ENCODE assay signal across 8 cellular contexts in the genomic region with DNA sequence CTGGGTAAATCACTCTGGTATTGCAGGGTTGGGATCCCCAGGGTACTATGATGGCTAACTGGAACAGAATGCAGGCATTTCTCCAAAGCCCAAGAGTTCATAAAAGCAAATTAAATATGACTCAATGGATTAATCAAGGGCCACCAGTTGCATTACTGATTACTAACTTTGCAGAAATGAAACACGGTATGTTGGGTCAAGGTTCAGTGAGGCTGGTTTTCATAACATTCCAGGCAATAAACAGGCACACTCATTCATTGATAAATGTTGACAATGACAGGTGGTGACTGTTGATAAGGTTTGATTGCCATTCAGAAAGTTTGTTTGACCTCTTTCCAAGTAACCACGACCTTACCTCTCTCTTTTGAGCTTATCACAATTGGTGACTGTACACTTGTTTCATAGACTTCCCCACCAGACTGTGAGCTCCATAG. TPM values are rescaled to one million over a fixed set of nuclear protein-coding genes. Genes with fewer than 3 reads are reported as not detected.
A peak's percentile ranks its signal among the peaks of the same experiment; 100 is the strongest.
DNase-seq lines count a peak whose midpoint lies in the region; ATAC-seq and TF ChIP-seq lines count a peak whose summit lies in the region.

No MANE protein-coding gene starts in this region.

- H3K27me3 Mint-ChIP-seq in glutamatergic neuron (ENCODE audit: unreplicated experiment), result peaks cover 6% of the 10 kb centered on the region

- intact Hi-C loops in Right ventricle myocardium inferior (cut with DNase I), result no loop called here

- peak overlapping the region; percentile 89 for H3K27ac Mint-ChIP-seq in glutamatergic neuron (ENCODE audit: unreplicated experiment)

- H3K9me3 Mint-ChIP-seq in glutamatergic neuron (ENCODE audit: unreplicated experiment), result peaks cover 5% of the 10 kb centered on the region

- peaks cover 0 to 28% of the 10 kb centered on the region in 2 donors for H3K4me1 ChIP-seq in right atrium auricular region

- H3K36me3 ChIP-seq in right atrium auricular region, result peaks cover 14% of the 10 kb centered on the region

- H3K27ac ChIP-seq in right atrium auricular region (peak overlapping the region; percentile 83 to 85), skin epidermis (peak overlapping the region in 20 of 21 experiments; percentile 73 to 96 (median 88))

- H3K27me3 ChIP-seq in right atrium auricular region, result no peaks in the 10 kb centered on the region

- no peaks in the 10 kb centered on the region for H3K9me3 ChIP-seq in right atrium auricular region

- peaks cover 4% of the 10 kb centered on the region for H3K4me1 Mint-ChIP-seq in glutamatergic neuron (ENCODE audit: low read depth, unreplicated experiment)

- no peak for ATAC-seq in Right ventricle myocardium inferior
- ATAC-seq in GM19463 (IDR thresholded peaks at IDR 0.05; ENCODE audit: unreplicated experiment), result no peak

- peaks cover 4% of the 10 kb centered on the region for H3K36me3 Mint-ChIP-seq in glutamatergic neuron (ENCODE audit: unreplicated experiment)

- TF ChIP-seq CTCF in right atrium auricular region (IDR thresholded peaks at IDR 0.05) (no peak), WI38 (IDR thresholded peaks at IDR 0.05; ENCODE audit: low read depth, low read length) (no peak), glutamatergic neuron (IDR thresholded peaks at IDR 0.05; ENCODE audit: partially characterized antibody, unreplicated experiment) (no peak)

- peak overlapping the region; percentile 95 for H3K4me3 Mint-ChIP-seq in glutamatergic neuron (ENCODE audit: unreplicated experiment)

- H3K4me3 ChIP-seq in right atrium auricular region (peak overlapping the region; percentile 90 to 92), WI38 (ENCODE audit: low read depth, low read length) (peak overlapping the region; percentile 100), skin epidermis (peak overlapping the region; percentile 76 to 99 (median 79))

- DNase-seq in right atrium auricular region (ENCODE audit: low spot score) (no peak), Right ventricle myocardium inferior (ENCODE audit: missing footprints) (no peak), glutamatergic neuron (no peak), NCI-H1694 (lab: John Stamatoyannopoulos, UW) (no peak), SHP77 (lab: John Stamatoyannopoulos, UW) (no peak)

RNA-seq across cellular contexts. Expression of gene AP1M1, which starts 0.5 kb away (rescaled TPM):
- total RNA-seq in right atrium auricular region (10 to 100 TPM; 54.8 to 70.2 TPM), Right ventricle myocardium inferior (39.4 TPM), glutamatergic neuron (ENCODE audit: unreplicated experiment) (87.6 TPM)

RNA-seq across cellular contexts. Expression of gene FAM32A, which starts 12.0 kb away (rescaled TPM):
- total RNA-seq in right atrium auricular region (10 to 100 TPM; 56.8 to 61.7 TPM), Right ventricle myocardium inferior (38.8 TPM), glutamatergic neuron (ENCODE audit: unreplicated experiment) (103 TPM)

RNA-seq across cellular contexts. Expression of gene CIB3, which starts 23.9 kb away (rescaled TPM):
- total RNA-seq in right atrium auricular region (not detected), Right ventricle myocardium inferior (not detected), glutamatergic neuron (ENCODE audit: unreplicated experiment) (not detected)

RNA-seq across cellular contexts. Expression of gene HSH2D, which starts 53.7 kb away (rescaled TPM):
- total RNA-seq in right atrium auricular region, result 1 to 10 TPM in 1 of 2 donors, not detected in 1; 1.1 TPM
- total RNA-seq in Right ventricle myocardium inferior, result 0.49 TPM
- total RNA-seq in glutamatergic neuron (ENCODE audit: unreplicated experiment), result not detected
